ENCODE assay signal across 22 cellular contexts in the genomic region with DNA sequence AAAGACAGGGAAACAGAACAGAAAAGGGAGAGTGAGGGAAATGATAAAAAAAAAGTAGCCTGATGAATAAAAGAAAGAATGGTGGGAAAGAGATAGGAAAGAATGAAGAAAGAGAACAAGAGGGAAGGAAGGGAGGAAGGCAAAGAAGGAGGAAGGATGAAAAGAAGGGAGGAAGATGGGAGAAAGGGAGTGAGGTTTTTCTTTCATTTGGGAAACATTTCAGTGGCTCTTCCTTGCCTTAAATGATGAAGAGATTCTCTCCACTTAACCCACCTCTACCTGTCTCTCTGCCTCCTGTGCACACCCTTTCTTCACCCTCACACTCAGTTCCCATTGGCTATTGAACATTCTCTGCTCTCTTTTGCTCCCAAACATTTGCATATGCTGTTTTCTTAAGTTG.
DNase-seq lines count a peak whose midpoint lies in the region; ATAC-seq, FAIRE-seq and TF ChIP-seq lines count a peak whose summit lies in the region.
"Had no signal": no experiment of that assay in that cellular context is flagged by ENCODE, and none has a peak within 500 bp of the region (broad histone marks: within the 10 kb centered on the region; RNA-seq: fewer than 3 reads in every experiment).

No MANE protein-coding gene starts in this region.

- H3K4me2 ChIP-seq in HepG2 (ENCODE audit: low read depth, low read length) (no peak overlapping the region), K562 (ENCODE audit: insufficient read depth, low read length) (no peak overlapping the region), trophoblast cell (ENCODE audit: low read length) (no peak overlapping the region)
- H3K4me2 ChIP-seq: A549; BLaER1 treated with 17β-estradiol and CSF1 and Interleukin-3, amounts not matched to agents 10 nM and 100 nM had no signal

- H2BK120ac ChIP-seq in trophoblast cell (ENCODE audit: insufficient read depth, low read length, poor library complexity), result no peak overlapping the region

- no peak overlapping the region for H2AK5ac ChIP-seq in trophoblast cell (ENCODE audit: low read length)

- H3K14ac ChIP-seq in trophoblast cell (ENCODE audit: low read length), result no peak overlapping the region

- H2BK12ac ChIP-seq in trophoblast cell (ENCODE audit: low read length), result peak overlapping the region; percentile 84

- in situ Hi-C loops in HepG2 (cut with HindIII; ENCODE audit: extremely low pct_ligation_motif_present, low pct_unique_long_range_greater_than_20kb) (no loop called here), K562 (cut with MboI) (no loop called here)

- BruUV-seq in HepG2 (replicated peaks; lab: Mats Ljungman, UMichigan) (no TSS peak), K562 (replicated peaks; lab: Mats Ljungman, UMichigan) (no TSS peak)

- no peaks in the 10 kb centered on the region for H3K27me3 ChIP-seq in HepG2 (ENCODE audit: control insufficient read depth in 1 of 2, insufficient read depth in 2 of 2, low read length in 2 of 2)
- H3K27me3 ChIP-seq in right lobe of liver, result no peaks in the 10 kb centered on the region
- no peaks in the 10 kb centered on the region for H3K27me3 ChIP-seq in K562 (ENCODE audit: control insufficient read depth in 2 of 2, insufficient read depth in 2 of 2, low read length in 2 of 2)
- no peaks in the 10 kb centered on the region for H3K27me3 ChIP-seq in trophoblast cell (ENCODE audit: insufficient read depth, low read length)
- H3K27me3 ChIP-seq: BE2C; BLaER1 treated with 17β-estradiol and CSF1 and Interleukin-3, amounts not matched to agents 10 nM and 100 nM had no signal

- CTCF ChIA-PET in HepG2 (lab: Yijun Ruan, JAX; ENCODE audit: low intra/inter-chr PET ratio, low total read pairs), result no interaction called here
- CTCF ChIA-PET in K562 (lab: Yijun Ruan, JAX; ENCODE audit: low intra/inter-chr PET ratio), result no interaction called here

- H3K9me3 ChIP-seq in HepG2 (ENCODE audit: low read length), result no peaks in the 10 kb centered on the region
- no peaks in the 10 kb centered on the region for H3K9me3 ChIP-seq in right lobe of liver
- H3K9me3 ChIP-seq in K562 (replicated peaks; ENCODE audit: control insufficient read depth, insufficient read depth, low read depth, low read length), result no peaks in the 10 kb centered on the region; the same call in 1 of the 2 replicates
- H3K9me3 ChIP-seq in trophoblast cell (ENCODE audit: insufficient read depth, low read depth, low read length), result no peaks in the 10 kb centered on the region
- H3K9me3 ChIP-seq: A549; BE2C; BLaER1 treated with 17β-estradiol and CSF1 and Interleukin-3, amounts not matched to agents 10 nM and 100 nM had no signal

- TF ChIP-seq POLR2A in HepG2 (IDR thresholded peaks at IDR 0.05; ENCODE audit: insufficient read depth in 1 of 2, low read depth in 2 of 2, low read length in 2 of 2) (no peak), right lobe of liver (IDR thresholded peaks at IDR 0.05) (no peak), K562 (conservative IDR thresholded peaks at IDR 0.05) (no peak)

- H3K4ac ChIP-seq in trophoblast cell (ENCODE audit: low read depth, low read length), result no peak overlapping the region

- H3K18ac ChIP-seq in trophoblast cell (ENCODE audit: low read length), result no peak overlapping the region

- TF ChIP-seq EP300 in HepG2 (IDR thresholded peaks at IDR 0.05; ENCODE audit: low read depth in 2 of 2, low read length in 2 of 2) (no peak), HepG2 (CRISPR knock-in tag; IDR thresholded peaks at IDR 0.05; ENCODE audit: borderline replicate concordance) (no peak), K562 (IDR thresholded peaks at IDR 0.05; ENCODE audit: low read length) (no peak)

- no peak overlapping the region for H4K8ac ChIP-seq in trophoblast cell (ENCODE audit: low read depth, low read length)

- no peak overlapping the region for H4K91ac ChIP-seq in trophoblast cell (ENCODE audit: low read depth, low read length)

- H3K23ac ChIP-seq in trophoblast cell (ENCODE audit: low read length), result no peak overlapping the region

- H2BK5ac ChIP-seq in trophoblast cell (ENCODE audit: low read depth, low read length, poor library complexity), result no peak overlapping the region

- H3K36me3 ChIP-seq in HepG2 (replicated peaks in 1 of 2; ENCODE audit: control insufficient read depth in 1 of 2, insufficient read depth in 2 of 2, low read length in 2 of 2), result no peaks in the 10 kb centered on the region
- H3K36me3 ChIP-seq in right lobe of liver, result no peaks in the 10 kb centered on the region
- no peaks in the 10 kb centered on the region for H3K36me3 ChIP-seq in K562 (ENCODE audit: control insufficient read depth, insufficient read depth, low read length)
- H3K36me3 ChIP-seq in trophoblast cell (ENCODE audit: control insufficient read depth in 1 of 2, insufficient read depth in 2 of 2, low read length in 2 of 2), result no peaks in the 10 kb centered on the region
- H3K36me3 ChIP-seq: BE2C; BLaER1 treated with 17β-estradiol and CSF1 and Interleukin-3, amounts not matched to agents 10 nM and 100 nM had no signal

- no peak overlapping the region for H2AFZ ChIP-seq in HepG2 (ENCODE audit: low read length)
- no peak overlapping the region for H2AFZ ChIP-seq in K562 (ENCODE audit: low read depth, low read length)
- H2AFZ ChIP-seq in trophoblast cell (ENCODE audit: insufficient read depth, low read length, poor library complexity), result no peak overlapping the region

- TF ChIP-seq CTCF in HepG2 (CRISPR knock-in tag; IDR thresholded peaks at IDR 0.05), result no peak
- no peak for TF ChIP-seq CTCF in right lobe of liver (IDR thresholded peaks at IDR 0.05)
- TF ChIP-seq CTCF in K562 (IDR thresholded peaks at IDR 0.05 in 2 of 3, conservative IDR thresholded peaks at IDR 0.05 in 1 of 3; ENCODE audit: insufficient read depth in 2 of 3, low read depth in 1 of 3, low read length in 3 of 3), result no peak

- H3K79me1 ChIP-seq in trophoblast cell (ENCODE audit: low read length), result no peaks in the 10 kb centered on the region

- H3K4me1 ChIP-seq in HepG2 (ENCODE audit: insufficient read depth, low read length) (no peaks in the 10 kb centered on the region), right lobe of liver (no peaks in the 10 kb centered on the region), K562 (replicated peaks in 1 of 2; ENCODE audit: control insufficient read depth in 2 of 2, insufficient read depth in 2 of 2, low read length in 2 of 2) (no peaks in the 10 kb centered on the region), trophoblast cell (ENCODE audit: control insufficient read depth in 1 of 2, insufficient read depth in 2 of 2, low read length in 2 of 2) (no peaks in the 10 kb centered on the region)
- H3K4me1 ChIP-seq: A549; BE2C; BLaER1 treated with 17β-estradiol and CSF1 and Interleukin-3, amounts not matched to agents 10 nM and 100 nM had no signal

- FAIRE-seq in HepG2 (lab: Jason Lieb, UNC) (no peak), K562 (lab: Jason Lieb, UNC) (no peak)
- FAIRE-seq: A549, D721Med, GM12878 had no signal

- ATAC-seq in HepG2 (no peak), right lobe of liver (no peak), K562 (no peak)
- ATAC-seq: A549, GM12878, HCT116 had no signal

- intact Hi-C loops in HepG2 (cut with micrococcal nuclease; ENCODE audit: unreplicated experiment), result no loop called here
- intact Hi-C loops in right lobe of liver (cut with DNase I), result no loop called here
- intact Hi-C loops in K562 (cut with micrococcal nuclease), result no loop called here

- H3K79me2 ChIP-seq in HepG2 (ENCODE audit: insufficient read depth, low read length) (no peaks in the 10 kb centered on the region), K562 (ENCODE audit: control insufficient read depth, insufficient read depth, low read length) (no peaks in the 10 kb centered on the region), trophoblast cell (ENCODE audit: control insufficient read depth, insufficient read depth, low read length, poor library complexity) (no peaks in the 10 kb centered on the region)

- H3K27ac ChIP-seq in HepG2 (ENCODE audit: extremely low read length, insufficient read depth, low read length) (no peak overlapping the region), right lobe of liver (no peak overlapping the region), K562 (ENCODE audit: extremely low read depth, low read depth, low read length) (no peak overlapping the region), trophoblast cell (ENCODE audit: low read depth, low read length) (no peak overlapping the region)
- H3K27ac ChIP-seq: A549; BLaER1 treated with 17β-estradiol and CSF1 and Interleukin-3, amounts not matched to agents 10 nM and 100 nM had no signal

- no peak overlapping the region for H3K4me3 ChIP-seq in HepG2 (replicated peaks in 1 of 3; ENCODE audit: insufficient read depth in 1 of 3, low read depth in 2 of 3, low read length in 3 of 3)
- no peak overlapping the region for H3K4me3 ChIP-seq in right lobe of liver
- no peak overlapping the region for H3K4me3 ChIP-seq in K562
- no peak overlapping the region for H3K4me3 ChIP-seq in trophoblast cell (ENCODE audit: low read depth, low read length)
- H3K4me3 ChIP-seq: A549; BLaER1 treated with 17β-estradiol and CSF1 and Interleukin-3, amounts not matched to agents 10 nM and 100 nM; GM12878 had no signal

- H3K9me1 ChIP-seq in K562 (ENCODE audit: control insufficient read depth, insufficient read depth, low read length), result no peaks in the 10 kb centered on the region

- no peaks in the 10 kb centered on the region for H4K20me1 ChIP-seq in HepG2 (ENCODE audit: insufficient read depth, low read length)
- no peaks in the 10 kb centered on the region for H4K20me1 ChIP-seq in K562 (replicated peaks; ENCODE audit: control insufficient read depth, insufficient read depth, low read length)
- H4K20me1 ChIP-seq: BLaER1 treated with 17β-estradiol and CSF1 and Interleukin-3, amounts not matched to agents 10 nM and 100 nM had no signal

- DNase-seq in HepG2 (ENCODE audit: low spot score) (no peak), right lobe of liver (no peak), K562 (ENCODE audit: extremely low read depth in 1 of 4, low spot score in 3 of 4) (no peak), trophoblast cell (no peak), NCI-H82 (lab: John Stamatoyannopoulos, UW) (no peak), RPMI8226 (no peak)
- DNase-seq: 8988T; ACHN; AML-193; BE2C; CD4-positive, alpha-beta T cell; CD8-positive, alpha-beta memory T cell; DMS 273 treated with DMSO at 0.1 percent for 48 hours; DMS79; EL; GDM1; H9 had no signal

- H3K9ac ChIP-seq in HepG2 (ENCODE audit: insufficient read depth, low read depth, low read length) (no peak overlapping the region), K562 (ENCODE audit: insufficient read depth in 1 of 2, low read depth in 2 of 2, low read length in 2 of 2) (no peak overlapping the region), trophoblast cell (ENCODE audit: low read length) (no peak overlapping the region)
- H3K9ac ChIP-seq: BLaER1 treated with 17β-estradiol and CSF1 and Interleukin-3, amounts not matched to agents 10 nM and 100 nM had no signal

- POLR2A ChIA-PET in HepG2 (lab: Yijun Ruan, JAX) (no interaction called here), K562 (lab: Yijun Ruan, JAX) (no interaction called here)

- no peak overlapping the region for H4K12ac ChIP-seq in trophoblast cell (ENCODE audit: low read depth, low read length)

- TF ChIP-seq RAD21 in HepG2 (CRISPR knock-in tag; IDR thresholded peaks at IDR 0.05) (no peak), K562 (CRISPR knock-in tag; conservative IDR thresholded peaks at IDR 0.05 in 1 of 2, IDR thresholded peaks at IDR 0.05 in 1 of 2) (no peak)

TF ChIP-seq in HepG2, 621 proteins besides CTCF, POLR2A, EP300 and RAD21 (continues in another document):
- TF ChIP-seq NR2F6 (IDR thresholded peaks at IDR 0.05) (no peak), NR2F6 (CRISPR knock-in tag; IDR thresholded peaks at IDR 0.05) (no peak)

Comparison
In these comparisons a context has a peak if more than half of its experiments do, and no peak if none do; other contexts are left out.
1. Of the 241 proteins assayed by ChIP-seq in both HepG2 and K562: peak only in HepG2: HNRNPK; only in K562: PCBP2 and U2AF1; in both: SRSF9; in neither: 237.